ENCODE assay signal across 1 cellular context in the genomic region with DNA sequence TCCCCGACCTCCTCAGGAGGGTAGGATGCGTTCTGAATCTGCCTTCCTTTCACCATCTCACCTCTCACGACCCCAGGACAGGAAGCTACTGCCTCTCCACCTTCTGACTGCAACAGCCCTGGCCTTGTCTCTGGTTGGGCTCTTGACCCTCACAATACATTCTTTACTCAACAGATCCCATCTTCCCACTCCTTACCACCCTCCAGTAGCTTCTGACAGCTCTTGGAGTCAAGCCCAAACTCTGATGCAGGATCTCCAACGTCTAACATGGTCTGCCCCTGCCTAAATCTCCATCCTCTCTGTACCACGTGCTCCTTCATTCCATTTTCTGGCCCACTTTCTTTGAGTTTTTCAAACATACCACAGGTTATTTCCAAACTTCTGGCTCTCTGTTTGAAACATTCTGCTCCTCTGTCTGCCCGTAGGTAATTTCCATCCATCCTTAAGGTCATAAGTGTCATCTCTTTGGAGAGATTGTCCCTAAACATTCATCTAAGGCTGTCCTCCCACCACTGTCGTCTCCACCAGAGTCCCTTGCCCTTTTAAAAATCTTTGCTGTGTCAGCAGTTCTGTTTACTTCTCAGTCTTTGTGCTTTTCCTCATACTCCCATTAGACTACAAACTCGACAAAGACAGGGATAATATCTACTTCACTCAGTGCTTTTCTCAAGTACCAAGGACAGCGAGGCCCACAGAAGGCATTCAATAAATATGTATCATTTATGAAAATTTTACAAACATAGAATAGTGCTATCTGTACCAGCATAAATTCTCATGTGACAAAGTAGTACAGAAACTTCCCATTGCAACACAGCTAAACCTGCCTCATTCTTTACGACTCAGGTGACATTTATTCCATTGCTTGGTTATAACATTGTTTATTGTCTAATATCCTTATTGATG.
A peak's percentile ranks its signal among the peaks of the same experiment; 100 is the strongest.
TF ChIP-seq lines count a peak whose summit lies in the region.

No MANE protein-coding gene starts in this region.

TF ChIP-seq in GM12878, 131 proteins besides CTCF, POLR2A, EP300 and RAD21 (continued from another document):
- TF ChIP-seq ZBTB33 (IDR thresholded peaks at IDR 0.05) (no peak), NFXL1 (IDR thresholded peaks at IDR 0.05; ENCODE audit: borderline replicate concordance) (peak; percentile 29; the same call in 1 of the 2 replicates), USF2 (IDR thresholded peaks at IDR 0.05; ENCODE audit: borderline replicate concordance, low read depth, low read length) (no peak), POU2F2 (IDR thresholded peaks at IDR 0.05; ENCODE audit: borderline replicate concordance, low read depth, low read length) (no peak), ZSCAN29 (IDR thresholded peaks at IDR 0.05) (no peak), HCFC1 (IDR thresholded peaks at IDR 0.05; ENCODE audit: low read length) (no peak), YBX1 (IDR thresholded peaks at IDR 0.05) (no peak), TAF1 (IDR thresholded peaks at IDR 0.05; ENCODE audit: borderline replicate concordance, low read depth, low read length) (no peak)
TF ChIP-seq in GM12878: peak in this region for 2.
